11 cellular contexts compared by ENCODE assay signal in the genomic region with DNA sequence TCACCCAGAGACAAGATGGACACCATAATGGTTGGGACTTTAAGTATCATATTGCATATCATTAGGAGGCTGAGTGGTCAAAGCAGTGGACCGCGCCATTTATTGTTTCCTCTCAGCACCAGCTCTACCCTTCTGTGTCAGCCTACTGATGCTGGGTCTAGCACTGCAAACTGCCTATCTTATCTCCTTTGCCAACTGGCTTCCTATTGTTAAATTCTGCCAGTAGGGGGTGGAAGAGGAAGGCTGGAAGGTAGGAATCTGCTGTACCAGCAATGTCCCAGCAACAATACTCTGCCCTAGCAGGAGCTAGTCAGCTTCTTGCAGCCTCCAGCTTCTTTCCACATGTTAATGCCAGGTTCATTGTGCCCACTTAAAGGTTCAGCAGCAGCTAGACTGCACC.
DNase-seq lines count a peak whose midpoint lies in the region; ATAC-seq, FAIRE-seq and TF ChIP-seq lines count a peak whose summit lies in the region.
"Had no signal": no experiment of that assay in that cellular context is flagged by ENCODE, and none has a peak within 500 bp of the region (broad histone marks: within the 10 kb centered on the region; RNA-seq: fewer than 3 reads in every experiment).

No MANE protein-coding gene starts in this region.

- peak; percentile 4 for DNase-seq in stimulated activated CD4-positive, alpha-beta T cell treated with anti-CD3 and anti-CD28 coated beads, Interleukin-4, amount 100 ng/mL, for 24 hours
- DNase-seq in stimulated activated CD4-positive, alpha-beta T cell treated with anti-CD3 and anti-CD28 coated beads, Interleukin-4, amount 100 ng/mL, for 1 hour = no peak
- DNase-seq in M059J (ENCODE audit: low read depth) (peak; percentile 35), endothelial cell of umbilical vein (ENCODE audit: low read depth, low spot score) (peak; percentile 15), urothelium cell line (ENCODE audit: low spot score) (peak; percentile 2), suprapubic skin (ENCODE audit: low spot score in 2 of 2) (no peak), NCI-H2171 (lab: John Stamatoyannopoulos, UW) (no peak)
- DNase-seq: activated T-cell treated with anti-CD3 and anti-CD28 coated beads, Interleukin-2, amount 50 U/mL, for 24 hours; NCI-H774; trophoblast cell had no signal

- peak; percentile 21 for FAIRE-seq in endothelial cell of umbilical vein (lab: Jason Lieb, UNC)
- FAIRE-seq in urothelium cell line (lab: Jason Lieb, UNC) = no peak

- no peak overlapping the region for H3K4me3 ChIP-seq in endothelial cell of umbilical vein (replicated peaks in 1 of 3; ENCODE audit: insufficient read depth in 1 of 3, low read depth in 1 of 3, low read length in 3 of 3)
- no peak overlapping the region for H3K4me3 ChIP-seq in suprapubic skin

- dilution Hi-C loops in endothelial cell of umbilical vein (cut with MboI; ENCODE audit: extremely low pct_ligation_motif_present, low sequenced_read_pairs) = no loop called here

- intact Hi-C loops in endothelial cell of umbilical vein (cut with micrococcal nuclease) = no loop called here

- H3K9me3 ChIP-seq in endothelial cell of umbilical vein (replicated peaks; ENCODE audit: control insufficient read depth, insufficient read depth, low read length) = no peaks in the 10 kb centered on the region
- H3K9me3 ChIP-seq in suprapubic skin = no peaks in the 10 kb centered on the region

- H3K79me2 ChIP-seq in endothelial cell of umbilical vein (ENCODE audit: control insufficient read depth, insufficient read depth, low read length) = no peaks in the 10 kb centered on the region

- 91% methylated on average over 2 of the region's 2 CpGs for WGBS in suprapubic skin

- H3K4me1 ChIP-seq in endothelial cell of umbilical vein (ENCODE audit: control insufficient read depth, extremely low read depth, insufficient read depth, low read length) (peaks cover 5% of the 10 kb centered on the region), suprapubic skin (peaks cover 7% of the 10 kb centered on the region)

- H4K20me1 ChIP-seq in endothelial cell of umbilical vein (replicated peaks; ENCODE audit: control insufficient read depth, extremely low read depth, insufficient read depth, low read length) = no peaks in the 10 kb centered on the region

- ATAC-seq in GM19455 (IDR thresholded peaks at IDR 0.05; ENCODE audit: unreplicated experiment) = no peak

- no peak overlapping the region for H2AFZ ChIP-seq in endothelial cell of umbilical vein (ENCODE audit: low read depth, low read length)

- no peaks in the 10 kb centered on the region for H3K9me1 ChIP-seq in endothelial cell of umbilical vein (replicated peaks; ENCODE audit: control insufficient read depth, extremely low read depth, insufficient read depth, low read length)

- H3K9ac ChIP-seq in endothelial cell of umbilical vein (replicated peaks; ENCODE audit: extremely low read depth, insufficient read depth, low read length) = no peak overlapping the region

- H3K27ac ChIP-seq in endothelial cell of umbilical vein (ENCODE audit: insufficient read depth, low read depth, low read length) (no peak overlapping the region), suprapubic skin (no peak overlapping the region)

- H3K36me3 ChIP-seq in endothelial cell of umbilical vein (ENCODE audit: control insufficient read depth in 2 of 2, extremely low read depth in 1 of 2, insufficient read depth in 2 of 2, low read length in 2 of 2) (no peaks in the 10 kb centered on the region), suprapubic skin (no peaks in the 10 kb centered on the region)

- CTCF ChIA-PET in endothelial cell of umbilical vein (lab: Charles Lee) = interaction anchor here (0.7 to 1.5 kb wide), 6 partner anchors 8 to 1332 kb away, joined by 3 to 7 read pairs (median 4); no protein-coding TSS in a partner anchor

- POLR2A ChIA-PET in endothelial cell of umbilical vein (lab: Charles Lee) = no interaction called here

- TF ChIP-seq POLR2A in endothelial cell of umbilical vein (IDR thresholded peaks at IDR 0.05; ENCODE audit: low read depth, low read length) (no peak), suprapubic skin (IDR thresholded peaks at IDR 0.05) (no peak)

- TF ChIP-seq EP300 in suprapubic skin (IDR thresholded peaks at IDR 0.05) = no peak

- H3K27me3 ChIP-seq in endothelial cell of umbilical vein (ENCODE audit: control insufficient read depth in 2 of 2, insufficient read depth in 2 of 2, low read length in 2 of 2) (no peaks in the 10 kb centered on the region), suprapubic skin (no peaks in the 10 kb centered on the region)

- TF ChIP-seq CTCF in endothelial cell of umbilical vein (IDR thresholded peaks at IDR 0.05; ENCODE audit: extremely low read depth in 1 of 2, insufficient read depth in 1 of 2, low read depth in 1 of 2, low read length in 2 of 2) (peak in 1 of 2 donors; percentile 14), suprapubic skin (IDR thresholded peaks at IDR 0.05) (no peak)

- BruUV-seq in endothelial cell of umbilical vein (replicated peaks; lab: Mats Ljungman, UMichigan) = no TSS peak

- no peak overlapping the region for H3K4me2 ChIP-seq in endothelial cell of umbilical vein (ENCODE audit: insufficient read depth, low read length)

TF ChIP-seq in endothelial cell of umbilical vein, 7 proteins besides CTCF, POLR2A, EP300 and RAD21:
- TF ChIP-seq, protein P1, sequence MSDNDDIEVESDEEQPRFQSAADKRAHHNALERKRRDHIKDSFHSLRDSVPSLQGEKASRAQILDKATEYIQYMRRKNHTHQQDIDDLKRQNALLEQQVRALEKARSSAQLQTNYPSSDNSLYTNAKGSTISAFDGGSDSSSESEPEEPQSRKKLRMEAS (IDR thresholded peaks at IDR 0.05; ENCODE audit: insufficient read depth, insufficient read length) = no peak
- TF ChIP-seq POLR2AphosphoS5 (IDR thresholded peaks at IDR 0.05; ENCODE audit: insufficient read depth, low read depth, low read length) (no peak), MYC (IDR thresholded peaks at IDR 0.05; ENCODE audit: low read depth, low read length) (no peak)

Comparison
In these comparisons a context has a peak if more than half of its experiments do, and no peak if none do; other contexts are left out.
1. DNase-seq: peak in stimulated activated CD4-positive, alpha-beta T cell treated with anti-CD3 and anti-CD28 coated beads, Interleukin-4, amount 100 ng/mL, for 24 hours (single experiment), M059J (single experiment), endothelial cell of umbilical vein (single experiment) and urothelium cell line (single experiment); none in stimulated activated CD4-positive, alpha-beta T cell treated with anti-CD3 and anti-CD28 coated beads, Interleukin-4, amount 100 ng/mL, for 1 hour (single experiment), suprapubic skin (0 of 2) and NCI-H2171 (single experiment).